13 cellular contexts compared by ENCODE assay signal in the genomic region with DNA sequence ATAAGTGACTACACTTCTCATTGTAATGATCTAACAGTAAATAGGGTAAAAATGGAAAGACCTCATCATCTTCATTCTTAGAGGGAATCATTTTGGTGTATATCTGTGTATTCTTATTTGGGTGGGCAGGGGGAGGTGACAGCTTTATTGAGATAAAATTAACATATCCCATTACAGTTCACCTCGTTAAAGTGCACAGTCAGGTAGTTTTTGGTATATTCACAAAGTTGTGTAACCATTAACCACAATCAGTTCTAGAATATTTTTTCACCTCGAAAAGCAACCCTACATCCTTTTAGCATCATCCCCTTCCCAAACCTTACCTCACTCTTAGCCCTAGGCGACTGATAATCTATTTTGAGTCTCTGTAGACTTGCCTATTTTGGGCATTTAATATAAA.
"Had no signal": no experiment of that assay in that cellular context is flagged by ENCODE, and none has a peak within 500 bp of the region (broad histone marks: within the 10 kb centered on the region; RNA-seq: fewer than 3 reads in every experiment).

No MANE protein-coding gene starts in this region.

- H3K4me3 Mint-ChIP-seq: activated CD4-positive, alpha-beta memory T cell treated with anti-CD3 and anti-CD28 coated beads for 36 hours; T-helper 2 cell treated with Interferon-gamma antibody and Interleukin-4, amounts not matched to agents 5 μg/mL and 100 μg/mL, for 36 hours had no signal

- H3K27me3 ChIP-seq: upper lobe of left lung had no signal

- H3K36me3 Mint-ChIP-seq: naive B cell had no signal

- H3K27ac ChIP-seq: lower lobe of right lung, upper lobe of left lung had no signal

- DNase-seq: activated CD4-positive, alpha-beta memory T cell treated with anti-CD3 and anti-CD28 coated beads for 36 hours; activated CD4-positive, CD25-positive, alpha-beta regulatory T cell treated with anti-CD3 and anti-CD28 coated beads, Interleukin-2, amount 50 U/mL, for 72 hours; activated T-cell treated with anti-CD3 and anti-CD28 coated beads, Interleukin-2, amount 50 U/mL, for 72 hours; dermis blood vessel endothelial cell; glutamatergic neuron; left cardiac atrium; lower lobe of right lung; naive B cell; stimulated activated CD4-positive, alpha-beta T cell treated with anti-CD3 and anti-CD28 coated beads, Interleukin-12 subunit alpha, Interleukin-12 subunit beta, amount 100 ng/mL, for 4 hours; stimulated activated naive CD4-positive, alpha-beta T cell treated with Interleukin-2 at 50 U/mL for 16 hours; upper lobe of left lung had no signal

- ATAC-seq: activated T-cell treated with anti-CD3 and anti-CD28 coated beads, Interleukin-2, amount 50 U/mL, for 72 hours; esophagus mucosa; left cardiac atrium; lower lobe of right lung had no signal

- H3K27me3 Mint-ChIP-seq: activated CD4-positive, alpha-beta memory T cell treated with anti-CD3 and anti-CD28 coated beads for 36 hours; naive B cell had no signal

- H3K27ac Mint-ChIP-seq: activated CD4-positive, alpha-beta memory T cell treated with anti-CD3 and anti-CD28 coated beads for 36 hours; activated T-cell treated with anti-CD3 and anti-CD28 coated beads, Interleukin-2, amount 50 U/mL, for 72 hours; T-helper 2 cell treated with Interferon-gamma antibody and Interleukin-4, amounts not matched to agents 5 μg/mL and 100 μg/mL, for 36 hours had no signal

- H3K9me3 ChIP-seq: lower lobe of right lung, upper lobe of left lung had no signal

- H3K36me3 ChIP-seq: lower lobe of right lung had no signal

- H3K9me3 Mint-ChIP-seq: activated CD4-positive, alpha-beta memory T cell treated with anti-CD3 and anti-CD28 coated beads for 36 hours; activated T-cell treated with anti-CD3 and anti-CD28 coated beads, Interleukin-2, amount 50 U/mL, for 72 hours; naive B cell; T-helper 2 cell treated with Interferon-gamma antibody and Interleukin-4, amounts not matched to agents 5 μg/mL and 100 μg/mL, for 36 hours had no signal

- H3K4me3 ChIP-seq: lower lobe of right lung, upper lobe of left lung had no signal
